ENCODE assay signal across 1 cellular context in the genomic region with DNA sequence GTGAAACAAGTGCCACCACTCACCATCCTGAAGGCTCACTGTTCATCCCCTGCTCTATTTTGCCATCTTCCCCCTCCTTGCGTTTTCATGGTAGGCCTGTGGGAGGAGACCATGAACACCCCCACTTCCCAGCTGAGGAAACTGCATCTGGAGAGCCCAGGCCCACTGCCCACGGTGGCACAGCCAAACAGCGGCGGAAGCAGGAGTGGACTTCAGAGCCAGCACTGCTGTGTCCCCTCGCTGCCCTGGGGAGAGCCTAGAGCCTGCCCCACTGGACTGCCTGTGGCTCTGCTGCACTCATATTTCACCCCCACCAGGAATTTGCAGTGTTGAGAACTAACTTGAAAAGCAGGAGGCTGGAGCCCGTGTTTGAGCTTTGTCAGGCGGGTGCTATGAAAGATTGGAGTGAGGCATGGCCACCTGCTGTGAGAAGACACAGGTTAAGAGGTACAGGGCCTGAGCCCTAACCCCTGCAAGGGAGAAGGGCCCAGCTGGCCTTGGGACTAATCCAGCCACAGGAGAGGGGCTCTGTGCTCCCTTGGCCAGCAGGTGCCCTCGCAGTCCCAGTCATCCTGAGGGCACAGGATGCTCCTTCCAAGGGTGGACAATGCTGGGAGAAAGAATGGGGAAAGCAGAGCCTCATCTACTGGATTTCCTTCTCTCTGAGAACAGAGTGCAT.
TF ChIP-seq lines count a peak whose summit lies in the region.

No MANE protein-coding gene starts in this region.

TF ChIP-seq in HEK293, 187 proteins besides CTCF, POLR2A, EP300 and RAD21 (continued from another document):
- TF ChIP-seq, protein P1, sequence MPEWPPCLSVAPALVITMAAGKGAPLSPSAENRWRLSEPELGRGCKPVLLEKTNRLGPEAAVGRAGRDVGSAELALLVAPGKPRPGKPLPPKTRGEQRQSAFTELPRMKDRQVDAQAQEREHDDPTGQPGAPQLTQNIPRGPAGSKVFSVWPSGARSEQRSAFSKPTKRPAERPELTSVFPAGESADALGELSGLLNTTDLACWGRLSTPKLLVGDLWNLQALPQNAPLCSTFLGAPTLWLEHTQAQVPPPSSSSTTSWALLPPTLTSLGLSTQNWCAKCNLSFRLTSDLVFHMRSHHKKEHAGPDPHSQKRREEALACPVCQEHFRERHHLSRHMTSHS (tag by site-specific recombination; IDR thresholded peaks at IDR 0.05): no peak
- TF ChIP-seq ZBTB7A (tag by site-specific recombination; IDR thresholded peaks at IDR 0.05; ENCODE audit: low read depth): no peak
- TF ChIP-seq SCRT2 (tag by site-specific recombination; IDR thresholded peaks at IDR 0.05): no peak
- no peak for TF ChIP-seq ZNF157 (tag by site-specific recombination; IDR thresholded peaks at IDR 0.05)
- no peak for TF ChIP-seq ZNF610 (tag by site-specific recombination; IDR thresholded peaks at IDR 0.05; ENCODE audit: borderline replicate concordance)
- no peak for TF ChIP-seq ZNF266 (tag by site-specific recombination; IDR thresholded peaks at IDR 0.05; ENCODE audit: low read depth)
- TF ChIP-seq ZNF138 (tag by site-specific recombination; IDR thresholded peaks at IDR 0.05; ENCODE audit: borderline replicate concordance): no peak
- TF ChIP-seq, protein P2, sequence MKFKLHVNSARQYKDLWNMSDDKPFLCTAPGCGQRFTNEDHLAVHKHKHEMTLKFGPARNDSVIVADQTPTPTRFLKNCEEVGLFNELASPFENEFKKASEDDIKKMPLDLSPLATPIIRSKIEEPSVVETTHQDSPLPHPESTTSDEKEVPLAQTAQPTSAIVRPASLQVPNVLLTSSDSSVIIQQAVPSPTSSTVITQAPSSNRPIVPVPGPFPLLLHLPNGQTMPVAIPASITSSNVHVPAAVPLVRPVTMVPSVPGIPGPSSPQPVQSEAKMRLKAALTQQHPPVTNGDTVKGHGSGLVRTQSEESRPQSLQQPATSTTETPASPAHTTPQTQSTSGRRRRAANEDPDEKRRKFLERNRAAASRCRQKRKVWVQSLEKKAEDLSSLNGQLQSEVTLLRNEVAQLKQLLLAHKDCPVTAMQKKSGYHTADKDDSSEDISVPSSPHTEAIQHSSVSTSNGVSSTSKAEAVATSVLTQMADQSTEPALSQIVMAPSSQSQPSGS (tag by site-specific recombination; IDR thresholded peaks at IDR 0.05; ENCODE audit: low read depth): no peak
- TF ChIP-seq ZNF274 (IDR thresholded peaks at IDR 0.05; ENCODE audit: low read length): no peak
- no peak for TF ChIP-seq ZNF274 (tag by site-specific recombination; IDR thresholded peaks at IDR 0.05; ENCODE audit: borderline replicate concordance)
- TF ChIP-seq SALL2 (tag by site-specific recombination; IDR thresholded peaks at IDR 0.05; ENCODE audit: borderline replicate concordance): no peak
- TF ChIP-seq, protein P3, sequence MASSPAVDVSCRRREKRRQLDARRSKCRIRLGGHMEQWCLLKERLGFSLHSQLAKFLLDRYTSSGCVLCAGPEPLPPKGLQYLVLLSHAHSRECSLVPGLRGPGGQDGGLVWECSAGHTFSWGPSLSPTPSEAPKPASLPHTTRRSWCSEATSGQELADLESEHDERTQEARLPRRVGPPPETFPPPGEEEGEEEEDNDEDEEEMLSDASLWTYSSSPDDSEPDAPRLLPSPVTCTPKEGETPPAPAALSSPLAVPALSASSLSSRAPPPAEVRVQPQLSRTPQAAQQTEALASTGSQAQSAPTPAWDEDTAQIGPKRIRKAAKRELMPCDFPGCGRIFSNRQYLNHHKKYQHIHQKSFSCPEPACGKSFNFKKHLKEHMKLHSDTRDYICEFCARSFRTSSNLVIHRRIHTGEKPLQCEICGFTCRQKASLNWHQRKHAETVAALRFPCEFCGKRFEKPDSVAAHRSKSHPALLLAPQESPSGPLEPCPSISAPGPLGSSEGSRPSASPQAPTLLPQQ (tag by site-specific recombination; IDR thresholded peaks at IDR 0.05): no peak
- peak; percentile 37; the same call in 1 of the 2 replicates for TF ChIP-seq ZFHX2 (tag by site-specific recombination; conservative IDR thresholded peaks at IDR 0.05)
- TF ChIP-seq ZNF837 (tag by site-specific recombination; IDR thresholded peaks at IDR 0.05): no peak
- TF ChIP-seq ZSCAN30 (tag by site-specific recombination; IDR thresholded peaks at IDR 0.05): no peak
- peak; percentile 41; the same call in 1 of the 2 replicates for TF ChIP-seq EGR2 (tag by site-specific recombination; IDR thresholded peaks at IDR 0.05; ENCODE audit: low read depth)
- TF ChIP-seq TCF7L2 (IDR thresholded peaks at IDR 0.05; ENCODE audit: borderline replicate concordance, low read depth, low read length): no peak
- TF ChIP-seq ZNF76 (tag by site-specific recombination; IDR thresholded peaks at IDR 0.05; ENCODE audit: borderline replicate concordance, low read depth): no peak
- peak; percentile 34; the same call in 1 of the 2 replicates for TF ChIP-seq ZIC2 (tag by site-specific recombination; IDR thresholded peaks at IDR 0.05)
- TF ChIP-seq ZBTB48 (tag by site-specific recombination; IDR thresholded peaks at IDR 0.05): no peak
- no peak for TF ChIP-seq ZNF18 (tag by site-specific recombination; IDR thresholded peaks at IDR 0.05)
- TF ChIP-seq HOXA7 (CRISPR knock-in tag; IDR thresholded peaks at IDR 0.05; ENCODE audit: borderline replicate concordance): no peak
- TF ChIP-seq ZNF133 (tag by site-specific recombination; IDR thresholded peaks at IDR 0.05): no peak
- TF ChIP-seq ZNF561 (tag by site-specific recombination; IDR thresholded peaks at IDR 0.05; ENCODE audit: borderline replicate concordance): no peak
- no peak for TF ChIP-seq ZNF670 (tag by site-specific recombination; IDR thresholded peaks at IDR 0.05; ENCODE audit: low read depth)
- no peak for TF ChIP-seq HIC1 (tag by site-specific recombination; IDR thresholded peaks at IDR 0.05)
- TF ChIP-seq ZFP69B (tag by site-specific recombination; IDR thresholded peaks at IDR 0.05): no peak
- TF ChIP-seq ZNF404 (tag by site-specific recombination; IDR thresholded peaks at IDR 0.05): no peak
- no peak for TF ChIP-seq SCRT1 (tag by site-specific recombination; IDR thresholded peaks at IDR 0.05; ENCODE audit: borderline replicate concordance)
- TF ChIP-seq ZSCAN23 (tag by site-specific recombination; IDR thresholded peaks at IDR 0.05): no peak
- TF ChIP-seq, protein P4, sequence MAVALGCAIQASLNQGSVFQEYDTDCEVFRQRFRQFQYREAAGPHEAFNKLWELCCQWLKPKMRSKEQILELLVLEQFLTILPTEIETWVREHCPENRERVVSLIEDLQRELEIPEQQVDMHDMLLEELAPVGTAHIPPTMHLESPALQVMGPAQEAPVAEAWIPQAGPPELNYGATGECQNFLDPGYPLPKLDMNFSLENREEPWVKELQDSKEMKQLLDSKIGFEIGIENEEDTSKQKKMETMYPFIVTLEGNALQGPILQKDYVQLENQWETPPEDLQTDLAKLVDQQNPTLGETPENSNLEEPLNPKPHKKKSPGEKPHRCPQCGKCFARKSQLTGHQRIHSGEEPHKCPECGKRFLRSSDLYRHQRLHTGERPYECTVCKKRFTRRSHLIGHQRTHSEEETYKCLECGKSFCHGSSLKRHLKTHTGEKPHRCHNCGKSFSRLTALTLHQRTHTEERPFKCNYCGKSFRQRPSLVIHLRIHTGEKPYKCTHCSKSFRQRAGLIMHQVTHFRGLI (tag by site-specific recombination; IDR thresholded peaks at IDR 0.05): no peak
- TF ChIP-seq ZNF473 (tag by site-specific recombination; IDR thresholded peaks at IDR 0.05): no peak
